Comparison of ENCODE assay signal across 23 cellular contexts in genomic region chr5:31767335-31768031, GRCh38.
A peak's percentile ranks its signal among the peaks of the same experiment; 100 is the strongest.
DNase-seq lines count a peak whose midpoint lies in the region; ATAC-seq lines count a peak whose summit lies in the region.
"Had no signal": no experiment of that assay in that cellular context is flagged by ENCODE, and none has a peak within 500 bp of the region (broad histone marks: within the 10 kb centered on the region; RNA-seq: fewer than 3 reads in every experiment).

No MANE protein-coding gene starts in this region.

- H3K4me3 Mint-ChIP-seq in stimulated activated naive CD8-positive, alpha-beta T cell treated with anti-CD3 and anti-CD28 coated beads, Interleukin-15, amount 100 ng/mL, for 72 hours = no peak overlapping the region
- H3K4me3 Mint-ChIP-seq: activated CD4-positive, alpha-beta T cell treated with anti-CD3 and anti-CD28 coated beads for 36 hours; activated T-cell treated with anti-CD3 and anti-CD28 coated beads, Interleukin-2, amount 50 U/mL, for 24 hours; brain; CD14-positive monocyte; GM23338; IgD-negative memory B cell; memory B cell; T-helper 1 cell treated with Interleukin-12 subunit alpha and Interleukin-12 subunit beta and Interleukin-4 antibody, amounts not matched to agents 30 μg/mL and 1 μg/mL, for 36 hours; type B pancreatic cell had no signal

- no peaks in the 10 kb centered on the region for H3K9me3 Mint-ChIP-seq in stimulated activated naive CD8-positive, alpha-beta T cell treated with anti-CD3 and anti-CD28 coated beads, Interleukin-15, amount 100 ng/mL, for 72 hours
- H3K9me3 Mint-ChIP-seq: activated T-cell treated with anti-CD3 and anti-CD28 coated beads, Interleukin-2, amount 50 U/mL, for 24 hours; memory B cell; T-helper 1 cell treated with Interleukin-12 subunit alpha and Interleukin-12 subunit beta and Interleukin-4 antibody, amounts not matched to agents 30 μg/mL and 1 μg/mL, for 36 hours; type B pancreatic cell had no signal

- ATAC-seq in GM18519 (IDR thresholded peaks at IDR 0.05; ENCODE audit: low FRiP score, unreplicated experiment) = peak; percentile 37
- ATAC-seq in GM21717 (IDR thresholded peaks at IDR 0.05; ENCODE audit: unreplicated experiment) = peak; percentile 54
- peak; percentile 31 for ATAC-seq in HG03520 (IDR thresholded peaks at IDR 0.05; ENCODE audit: unreplicated experiment)
- ATAC-seq in left ventricle myocardium superior = peak; percentile 55
- ATAC-seq in stimulated activated naive CD8-positive, alpha-beta T cell treated with anti-CD3 and anti-CD28 coated beads, Interleukin-15, amount 100 ng/mL, for 72 hours = no peak
- ATAC-seq: activated CD4-positive, alpha-beta T cell treated with anti-CD3 and anti-CD28 coated beads for 36 hours; GM23338 had no signal

- H3K27ac Mint-ChIP-seq in stimulated activated naive CD8-positive, alpha-beta T cell treated with anti-CD3 and anti-CD28 coated beads, Interleukin-15, amount 100 ng/mL, for 72 hours = no peak overlapping the region
- H3K27ac Mint-ChIP-seq: activated CD4-positive, alpha-beta T cell treated with anti-CD3 and anti-CD28 coated beads for 36 hours; activated T-cell treated with anti-CD3 and anti-CD28 coated beads, Interleukin-2, amount 50 U/mL, for 24 hours; brain; GM23338; IgD-negative memory B cell; memory B cell; T-helper 1 cell treated with Interleukin-12 subunit alpha and Interleukin-12 subunit beta and Interleukin-4 antibody, amounts not matched to agents 30 μg/mL and 1 μg/mL, for 36 hours; type B pancreatic cell had no signal

- DNase-seq in left ventricle myocardium superior = no peak
- DNase-seq in NCI-H2107 treated with DMSO at 0.1 percent for 48 hours (lab: John Stamatoyannopoulos, UW; ENCODE audit: unreplicated experiment) = no peak
- no peak for DNase-seq in GDM1 (lab: John Stamatoyannopoulos, UW)
- no peak for DNase-seq in stimulated activated naive CD8-positive, alpha-beta T cell treated with anti-CD3 and anti-CD28 coated beads, Interleukin-15, amount 100 ng/mL, for 72 hours
- no peak for DNase-seq in stimulated activated CD4-positive, alpha-beta T cell treated with anti-CD3 and anti-CD28 coated beads, Interleukin-2, amount 100 ng/mL, for 24 hours
- DNase-seq: activated CD4-positive, alpha-beta T cell treated with anti-CD3 and anti-CD28 coated beads for 36 hours; activated T-cell treated with anti-CD3 and anti-CD28 coated beads, Interleukin-2, amount 50 U/mL, for 24 hours; effector CD4-positive, alpha-beta T cell; NCI-H1417 treated with DMSO at 0.1 percent for 48 hours; NCI-H2081 treated with DMSO at 0.1 percent for 48 hours; NCI-H446 treated with DMSO at 0.1 percent for 48 hours; posterior cingulate gyrus; stimulated activated CD4-positive, alpha-beta T cell treated with anti-CD3 and anti-CD28 coated beads, Interleukin-15, amount 100 ng/mL, for 24 hours had no signal

- no peaks in the 10 kb centered on the region for H3K4me1 Mint-ChIP-seq in stimulated activated naive CD8-positive, alpha-beta T cell treated with anti-CD3 and anti-CD28 coated beads, Interleukin-15, amount 100 ng/mL, for 72 hours
- H3K4me1 Mint-ChIP-seq: memory B cell had no signal

- intact Hi-C loops in left ventricle myocardium superior (cut with micrococcal nuclease) = no loop called here

- no peaks in the 10 kb centered on the region for H3K27me3 Mint-ChIP-seq in stimulated activated naive CD8-positive, alpha-beta T cell treated with anti-CD3 and anti-CD28 coated beads, Interleukin-15, amount 100 ng/mL, for 72 hours
- H3K27me3 Mint-ChIP-seq: activated CD4-positive, alpha-beta T cell treated with anti-CD3 and anti-CD28 coated beads for 36 hours; IgD-negative memory B cell; type B pancreatic cell had no signal
